Comparison of ENCODE assay signal across 16 cellular contexts in the genomic region with DNA sequence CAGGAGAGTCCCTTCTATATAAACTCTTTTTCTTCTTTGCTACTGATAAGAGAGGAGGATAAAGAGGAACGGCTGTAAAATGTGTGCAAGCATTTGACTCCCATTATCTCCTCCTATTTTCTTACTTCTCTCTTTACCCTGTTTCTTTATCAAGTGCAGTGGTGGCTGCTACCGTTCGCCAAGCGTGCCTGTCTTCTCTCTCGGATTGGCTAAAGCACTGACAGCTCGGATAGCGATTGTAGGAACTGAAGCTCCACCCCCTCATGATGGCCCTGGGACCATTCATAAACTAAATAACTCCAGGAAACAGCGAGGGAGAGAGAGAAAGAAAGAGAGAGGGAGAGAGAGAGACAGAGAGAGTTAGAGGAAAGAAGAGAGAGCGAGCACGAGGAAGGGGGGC. TPM values are rescaled to one million over a fixed set of nuclear protein-coding genes. Genes with fewer than 3 reads are reported as not detected.
DNase-seq lines count a peak whose midpoint lies in the region; ATAC-seq, FAIRE-seq and TF ChIP-seq lines count a peak whose summit lies in the region.
"Had no signal": no experiment of that assay in that cellular context is flagged by ENCODE, and none has a peak within 500 bp of the region (broad histone marks: within the 10 kb centered on the region; RNA-seq: fewer than 3 reads in every experiment).

No MANE protein-coding gene starts in this region.

- no peak overlapping the region for H3K4me3 Mint-ChIP-seq in stimulated activated effector memory CD8-positive, alpha-beta T cell treated with anti-CD3 and anti-CD28 coated beads, Interleukin-12 subunit alpha, Interleukin-12 subunit beta, amount 100 ng/mL, for 72 hours
- H3K4me3 Mint-ChIP-seq in activated CD8-positive, alpha-beta T cell treated with anti-CD3 and anti-CD28 coated beads, Interleukin-2, amount 10 ng/mL, durations not matched to agents 7 days and 5 days, result no peak overlapping the region
- no peak overlapping the region for H3K4me3 Mint-ChIP-seq in activated CD4-positive, alpha-beta memory T cell treated with anti-CD3 and anti-CD28 coated beads, Interleukin-2, amount 10 ng/mL, durations not matched to agents 7 days and 5 days

- no peaks in the 10 kb centered on the region for H3K27me3 Mint-ChIP-seq in activated CD8-positive, alpha-beta T cell treated with anti-CD3 and anti-CD28 coated beads, Interleukin-2, amount 10 ng/mL, durations not matched to agents 7 days and 5 days (ENCODE audit: low read depth)
- no peaks in the 10 kb centered on the region for H3K27me3 Mint-ChIP-seq in activated CD4-positive, alpha-beta memory T cell treated with anti-CD3 and anti-CD28 coated beads, Interleukin-2, amount 10 ng/mL, durations not matched to agents 7 days and 5 days

- H3K36me3 Mint-ChIP-seq in stimulated activated effector memory CD8-positive, alpha-beta T cell treated with anti-CD3 and anti-CD28 coated beads, Interleukin-12 subunit alpha, Interleukin-12 subunit beta, amount 100 ng/mL, for 72 hours, result peaks cover 47% of the 10 kb centered on the region
- peaks cover 43% of the 10 kb centered on the region for H3K36me3 Mint-ChIP-seq in activated CD8-positive, alpha-beta T cell treated with anti-CD3 and anti-CD28 coated beads, Interleukin-2, amount 10 ng/mL, durations not matched to agents 7 days and 5 days (ENCODE audit: low read depth)
- peaks cover 45% of the 10 kb centered on the region for H3K36me3 Mint-ChIP-seq in activated CD4-positive, alpha-beta memory T cell treated with anti-CD3 and anti-CD28 coated beads, Interleukin-2, amount 10 ng/mL, durations not matched to agents 7 days and 5 days (ENCODE audit: low read depth)

- peak overlapping the region; percentile 93 for H3K27ac ChIP-seq in rectal smooth muscle tissue (ENCODE audit: low read depth, low read length)
- H3K27ac ChIP-seq: epithelial cell of prostate, uterus had no signal

- TF ChIP-seq CTCF in choroid plexus epithelial cell (conservative IDR thresholded peaks at IDR 0.05; ENCODE audit: low read depth, low read length) (no peak), GM20000 (IDR thresholded peaks at IDR 0.05; ENCODE audit: extremely low read depth, missing control alignments) (no peak)

- H3K4me1 ChIP-seq in rectal smooth muscle tissue (ENCODE audit: control insufficient read depth, insufficient read depth, low read length), result peaks cover 2% of the 10 kb centered on the region
- H3K4me1 ChIP-seq: uterus had no signal

- H3K27ac Mint-ChIP-seq in stimulated activated effector memory CD8-positive, alpha-beta T cell treated with anti-CD3 and anti-CD28 coated beads, Interleukin-12 subunit alpha, Interleukin-12 subunit beta, amount 100 ng/mL, for 72 hours, result no peak overlapping the region
- no peak overlapping the region for H3K27ac Mint-ChIP-seq in activated CD8-positive, alpha-beta T cell treated with anti-CD3 and anti-CD28 coated beads, Interleukin-2, amount 10 ng/mL, durations not matched to agents 7 days and 5 days
- H3K27ac Mint-ChIP-seq in activated CD4-positive, alpha-beta memory T cell treated with anti-CD3 and anti-CD28 coated beads, Interleukin-2, amount 10 ng/mL, durations not matched to agents 7 days and 5 days, result no peak overlapping the region
- H3K27ac Mint-ChIP-seq: activated naive CD4-positive, alpha-beta T cell treated with anti-CD3 and anti-CD28 coated beads, Interleukin-2, amount 50 U/mL, for 72 hours had no signal

- no peak overlapping the region for H3K9ac ChIP-seq in rectal smooth muscle tissue (ENCODE audit: low read length)

- FAIRE-seq in HTR-8/SVneo (lab: Jason Lieb, UNC), result peak; percentile 69

- DNase-seq in HTR-8/SVneo (ENCODE audit: insufficient read length, low spot score), result peak; percentile 59
- peak; percentile 90 for DNase-seq in choroid plexus epithelial cell (ENCODE audit: low read depth)
- DNase-seq in iPS-NIHi11 (ENCODE audit: low spot score), result peak; percentile 67
- no peak for DNase-seq in GM20000 (ENCODE audit: low spot score)
- DNase-seq in stimulated activated effector memory CD8-positive, alpha-beta T cell treated with anti-CD3 and anti-CD28 coated beads, Interleukin-12 subunit alpha, Interleukin-12 subunit beta, amount 100 ng/mL, for 72 hours (ENCODE audit: low spot score in 2 of 2), result no peak
- no peak for DNase-seq in activated CD8-positive, alpha-beta T cell treated with anti-CD3 and anti-CD28 coated beads, Interleukin-2, amount 10 ng/mL, durations not matched to agents 7 days and 5 days
- DNase-seq in activated CD4-positive, alpha-beta memory T cell treated with anti-CD3 and anti-CD28 coated beads, Interleukin-2, amount 10 ng/mL, durations not matched to agents 7 days and 5 days, result no peak
- DNase-seq: Kasumi-1, kidney glomerular epithelial cell, uterus had no signal

- H3K4me3 ChIP-seq in choroid plexus epithelial cell (ENCODE audit: low read depth, low read length), result peak overlapping the region; percentile 75
- peak overlapping the region; percentile 82 for H3K4me3 ChIP-seq in rectal smooth muscle tissue (ENCODE audit: low read length)
- H3K4me3 ChIP-seq: uterus had no signal

- ATAC-seq in stimulated activated effector memory CD8-positive, alpha-beta T cell treated with anti-CD3 and anti-CD28 coated beads, Interleukin-12 subunit alpha, Interleukin-12 subunit beta, amount 100 ng/mL, for 72 hours, result no peak
- ATAC-seq in activated CD8-positive, alpha-beta T cell treated with anti-CD3 and anti-CD28 coated beads, Interleukin-2, amount 10 ng/mL, durations not matched to agents 7 days and 5 days, result no peak
- ATAC-seq: activated naive CD4-positive, alpha-beta T cell treated with anti-CD3 and anti-CD28 coated beads, Interleukin-2, amount 50 U/mL, for 72 hours; HCT116 had no signal

- H3K4me1 Mint-ChIP-seq in stimulated activated effector memory CD8-positive, alpha-beta T cell treated with anti-CD3 and anti-CD28 coated beads, Interleukin-12 subunit alpha, Interleukin-12 subunit beta, amount 100 ng/mL, for 72 hours, result no peaks in the 10 kb centered on the region
- no peaks in the 10 kb centered on the region for H3K4me1 Mint-ChIP-seq in activated CD8-positive, alpha-beta T cell treated with anti-CD3 and anti-CD28 coated beads, Interleukin-2, amount 10 ng/mL, durations not matched to agents 7 days and 5 days (ENCODE audit: low read depth)
- no peaks in the 10 kb centered on the region for H3K4me1 Mint-ChIP-seq in activated CD4-positive, alpha-beta memory T cell treated with anti-CD3 and anti-CD28 coated beads, Interleukin-2, amount 10 ng/mL, durations not matched to agents 7 days and 5 days

- no peaks in the 10 kb centered on the region for H3K27me3 ChIP-seq in rectal smooth muscle tissue (ENCODE audit: control insufficient read depth, insufficient read depth, low read length)
- H3K27me3 ChIP-seq: uterus had no signal

- peaks cover 15% of the 10 kb centered on the region for H3K36me3 ChIP-seq in rectal smooth muscle tissue (ENCODE audit: control insufficient read depth, insufficient read depth, low read length)
- H3K36me3 ChIP-seq: uterus had no signal

- H3K9me3 Mint-ChIP-seq in stimulated activated effector memory CD8-positive, alpha-beta T cell treated with anti-CD3 and anti-CD28 coated beads, Interleukin-12 subunit alpha, Interleukin-12 subunit beta, amount 100 ng/mL, for 72 hours, result no peaks in the 10 kb centered on the region
- peaks cover 13% of the 10 kb centered on the region for H3K9me3 Mint-ChIP-seq in activated CD8-positive, alpha-beta T cell treated with anti-CD3 and anti-CD28 coated beads, Interleukin-2, amount 10 ng/mL, durations not matched to agents 7 days and 5 days (ENCODE audit: insufficient read depth)
- peaks cover 13% of the 10 kb centered on the region for H3K9me3 Mint-ChIP-seq in activated CD4-positive, alpha-beta memory T cell treated with anti-CD3 and anti-CD28 coated beads, Interleukin-2, amount 10 ng/mL, durations not matched to agents 7 days and 5 days
- H3K9me3 Mint-ChIP-seq: activated naive CD4-positive, alpha-beta T cell treated with anti-CD3 and anti-CD28 coated beads, Interleukin-2, amount 50 U/mL, for 72 hours had no signal

- CTCF ChIA-PET in activated CD8-positive, alpha-beta T cell treated with anti-CD3 and anti-CD28 coated beads, Interleukin-2, amount 10 ng/mL, durations not matched to agents 7 days and 5 days (lab: Charles Lee), result no interaction called here
- CTCF ChIA-PET in activated CD4-positive, alpha-beta memory T cell treated with anti-CD3 and anti-CD28 coated beads, Interleukin-2, amount 10 ng/mL, durations not matched to agents 7 days and 5 days (lab: Charles Lee), result no interaction called here

- POLR2A ChIA-PET in activated CD8-positive, alpha-beta T cell treated with anti-CD3 and anti-CD28 coated beads, Interleukin-2, amount 10 ng/mL, durations not matched to agents 7 days and 5 days (lab: Charles Lee), result no interaction called here
- POLR2A ChIA-PET in activated CD4-positive, alpha-beta memory T cell treated with anti-CD3 and anti-CD28 coated beads, Interleukin-2, amount 10 ng/mL, durations not matched to agents 7 days and 5 days (lab: Charles Lee), result no interaction called here

RNA-seq across cellular contexts. Expression of gene MAB21L2, which starts 0.3 kb away (rescaled TPM):
- total RNA-seq in activated CD8-positive, alpha-beta T cell treated with anti-CD3 and anti-CD28 coated beads, Interleukin-2, amount 10 ng/mL, durations not matched to agents 7 days and 5 days, result not detected
- total RNA-seq in activated CD4-positive, alpha-beta memory T cell treated with anti-CD3 and anti-CD28 coated beads, Interleukin-2, amount 10 ng/mL, durations not matched to agents 7 days and 5 days, result not detected
- total RNA-seq: activated naive CD4-positive, alpha-beta T cell treated with anti-CD3 and anti-CD28 coated beads, Interleukin-2, amount 50 U/mL, for 72 hours; OCI-LY7; renal cortical epithelial cell; uterus had no signal

Comparison
In these comparisons a context has a peak if more than half of its experiments do, and no peak if none do; other contexts are left out.
1. DNase-seq: peak in HTR-8/SVneo (single experiment), choroid plexus epithelial cell (single experiment) and iPS-NIHi11 (single experiment); none in GM20000 (single experiment), stimulated activated effector memory CD8-positive, alpha-beta T cell treated with anti-CD3 and anti-CD28 coated beads, Interleukin-12 subunit alpha, Interleukin-12 subunit beta, amount 100 ng/mL, for 72 hours (0 of 2), activated CD8-positive, alpha-beta T cell treated with anti-CD3 and anti-CD28 coated beads, Interleukin-2, amount 10 ng/mL, durations not matched to agents 7 days and 5 days (single experiment) and activated CD4-positive, alpha-beta memory T cell treated with anti-CD3 and anti-CD28 coated beads, Interleukin-2, amount 10 ng/mL, durations not matched to agents 7 days and 5 days (single experiment).